ENCODE assay signal across 21 cellular contexts in genomic region chr15:85671156-85671555, GRCh38.
DNase-seq lines count a peak whose midpoint lies in the region; ATAC-seq, FAIRE-seq and TF ChIP-seq lines count a peak whose summit lies in the region.
"Had no signal": no experiment of that assay in that cellular context is flagged by ENCODE, and none has a peak within 500 bp of the region (broad histone marks: within the 10 kb centered on the region; RNA-seq: fewer than 3 reads in every experiment).

No MANE protein-coding gene starts in this region.

- H4K8ac ChIP-seq in H9 (replicated peaks; ENCODE audit: insufficient read length, low read depth, low read length), result no peak overlapping the region

- H3K4me3 ChIP-seq in HepG2 (replicated peaks in 1 of 3; ENCODE audit: insufficient read depth in 1 of 3, low read depth in 2 of 3, low read length in 3 of 3) (no peak overlapping the region), smooth muscle cell (no peak overlapping the region)
- H3K4me3 ChIP-seq: prostate gland had no signal

- H3K27ac ChIP-seq in CD4-positive, alpha-beta T cell (ENCODE audit: low read depth, low read length), result no peak overlapping the region
- no peak overlapping the region for H3K27ac ChIP-seq in HepG2 (ENCODE audit: extremely low read length, insufficient read depth, low read length)
- H3K27ac ChIP-seq in smooth muscle cell (ENCODE audit: low read depth), result peak overlapping the region; percentile 100
- no peak overlapping the region for H3K27ac ChIP-seq in H9 (ENCODE audit: insufficient read length, low read depth, low read length)

- CTCF ChIA-PET in CD4-positive, alpha-beta T cell (lab: Charles Lee), result no interaction called here
- CTCF ChIA-PET in HepG2 (lab: Yijun Ruan, JAX; ENCODE audit: low intra/inter-chr PET ratio, low total read pairs), result no interaction called here

- ATAC-seq in CD4-positive, alpha-beta T cell (ENCODE audit: poor library complexity), result no peak
- ATAC-seq in activated T-helper 17 cell treated with anti-CD3 and anti-CD28 coated beads, Interleukin-2, amount 50 U/mL, for 72 hours (replicated peaks), result no peak
- ATAC-seq in HepG2, result no peak

- POLR2A ChIA-PET in CD4-positive, alpha-beta T cell (lab: Charles Lee), result no interaction called here
- POLR2A ChIA-PET in HepG2 (lab: Yijun Ruan, JAX), result no interaction called here

- H3K9me3 ChIP-seq in CD4-positive, alpha-beta T cell (ENCODE audit: control insufficient read depth, low read length), result no peaks in the 10 kb centered on the region
- no peaks in the 10 kb centered on the region for H3K9me3 ChIP-seq in HepG2 (ENCODE audit: low read length)
- H3K9me3 ChIP-seq in smooth muscle cell (replicated peaks; ENCODE audit: low read depth), result no peaks in the 10 kb centered on the region
- no peaks in the 10 kb centered on the region for H3K9me3 ChIP-seq in H9 (ENCODE audit: control insufficient read depth, low read depth, low read length)
- H3K9me3 ChIP-seq: prostate gland had no signal

- H2BK120ac ChIP-seq in H9 (ENCODE audit: low read depth, low read length, poor library complexity, severe bottlenecking), result no peak overlapping the region

- no peak for DNase-seq in CD4-positive, alpha-beta T cell
- no peak for DNase-seq in HepG2 (ENCODE audit: low spot score)
- no peak for DNase-seq in smooth muscle cell (lab: John Stamatoyannopoulos, UW; ENCODE audit: unreplicated experiment)
- no peak for DNase-seq in NCI-H146 treated with DMSO at 0.1 percent for 48 hours (lab: John Stamatoyannopoulos, UW; ENCODE audit: unreplicated experiment)
- no peak for DNase-seq in H9
- no peak for DNase-seq in nephron progenitor cell
- DNase-seq in NCI-H1092 (lab: John Stamatoyannopoulos, UW), result no peak
- DNase-seq: activated CD4-positive, alpha-beta T cell treated with anti-CD3 and anti-CD28 coated beads, Interleukin-2, amount 50 U/mL, for 4 hours; AML-193; effector CD8-positive, alpha-beta T cell; foreskin melanocyte; GOT3; NCI-H2107; NK-92 treated with Interleukin-12 subunit alpha and Interleukin-12 subunit beta, amount 100 ng/mL, for 24 hours; SHP77 treated with DMSO at 0.1 percent for 48 hours; stimulated activated CD4-positive, alpha-beta T cell treated with anti-CD3 and anti-CD28 coated beads, Interleukin-2, amount 100 ng/mL, for 24 hours; stimulated activated CD8-positive, alpha-beta memory T cell treated with anti-CD3 and anti-CD28 coated beads, Interleukin-4, amount 100 ng/mL, for 48 hours; T1000 had no signal

- no peak overlapping the region for H3K4me3 Mint-ChIP-seq in CD4-positive, alpha-beta T cell
- H3K4me3 Mint-ChIP-seq in activated T-helper 17 cell treated with anti-CD3 and anti-CD28 coated beads, Interleukin-2, amount 50 U/mL, for 72 hours, result no peak overlapping the region
- H3K4me3 Mint-ChIP-seq in H9 (no peak overlapping the region), nephron progenitor cell (no peak overlapping the region)

- H3K23ac ChIP-seq in H9 (ENCODE audit: insufficient read length, low read depth, low read length), result no peak overlapping the region

- H3K9ac ChIP-seq in HepG2 (ENCODE audit: insufficient read depth, low read depth, low read length) (no peak overlapping the region), smooth muscle cell (ENCODE audit: low read depth) (no peak overlapping the region), H9 (ENCODE audit: extremely low read depth, insufficient read length, low read length) (no peak overlapping the region)

- no peak for TF ChIP-seq RAD21 in HepG2 (CRISPR knock-in tag; IDR thresholded peaks at IDR 0.05)

- no peak overlapping the region for H2AK5ac ChIP-seq in H9 (ENCODE audit: insufficient read length, low read length)

- no peak for TF ChIP-seq POLR2A in HepG2 (IDR thresholded peaks at IDR 0.05; ENCODE audit: insufficient read depth in 1 of 2, low read depth in 2 of 2, low read length in 2 of 2)

- H3K4me1 Mint-ChIP-seq in CD4-positive, alpha-beta T cell (ENCODE audit: low read depth), result peaks cover 26% of the 10 kb centered on the region
- H3K4me1 Mint-ChIP-seq in activated T-helper 17 cell treated with anti-CD3 and anti-CD28 coated beads, Interleukin-2, amount 50 U/mL, for 72 hours, result peaks cover 23% of the 10 kb centered on the region
- no peaks in the 10 kb centered on the region for H3K4me1 Mint-ChIP-seq in H9
- H3K4me1 Mint-ChIP-seq in nephron progenitor cell, result peaks cover 8% of the 10 kb centered on the region

- H3K27ac Mint-ChIP-seq in CD4-positive, alpha-beta T cell, result peak overlapping the region; percentile 40
- peak overlapping the region; percentile 81 for H3K27ac Mint-ChIP-seq in activated T-helper 17 cell treated with anti-CD3 and anti-CD28 coated beads, Interleukin-2, amount 50 U/mL, for 72 hours
- H3K27ac Mint-ChIP-seq in H9, result 0 out of 7 replicates have a peak overlapping the region, but pooled peaks of 1 of the 3 experiments have one; percentile 29
- H3K27ac Mint-ChIP-seq in nephron progenitor cell, result no peak overlapping the region
- H3K27ac Mint-ChIP-seq: activated T-helper 2 cell treated with anti-CD3 and anti-CD28 coated beads, Interferon-gamma antibody, Interleukin-2, Interleukin-4, amounts not matched to agents 10 μg/mL and 5 μg/mL and 100 μg/mL, durations not matched to agents 14 hours and 24 hours and 36 hours had no signal

- intact Hi-C loops in CD4-positive, alpha-beta T cell (cut with DNase I, micrococcal nuclease), result loop anchor here in 1 of 2 experiments (5.0 kb wide), 1 partner anchor 129 kb away; no protein-coding TSS in a partner anchor
- intact Hi-C loops in HepG2 (cut with micrococcal nuclease; ENCODE audit: unreplicated experiment), result no loop called here

- no peak overlapping the region for H3T11ph ChIP-seq in H9 (ENCODE audit: low read length)

- H3K27me3 Mint-ChIP-seq in CD4-positive, alpha-beta T cell, result no peaks in the 10 kb centered on the region
- H3K27me3 Mint-ChIP-seq in activated T-helper 17 cell treated with anti-CD3 and anti-CD28 coated beads, Interleukin-2, amount 50 U/mL, for 72 hours, result no peaks in the 10 kb centered on the region
- H3K27me3 Mint-ChIP-seq in H9 (ENCODE audit: low read depth), result no peaks in the 10 kb centered on the region
- no peaks in the 10 kb centered on the region for H3K27me3 Mint-ChIP-seq in nephron progenitor cell (ENCODE audit: low read depth, poor library complexity)

- no peak overlapping the region for H3K14ac ChIP-seq in H9 (ENCODE audit: insufficient read depth, low read length)

- H3K4me2 ChIP-seq in HepG2 (ENCODE audit: low read depth, low read length) (no peak overlapping the region), smooth muscle cell (no peak overlapping the region), H9 (ENCODE audit: insufficient read depth, insufficient read length, low read length) (no peak overlapping the region)

- H2AFZ ChIP-seq in HepG2 (ENCODE audit: low read length), result no peak overlapping the region
- no peak overlapping the region for H2AFZ ChIP-seq in smooth muscle cell (ENCODE audit: low read depth)
- no peak overlapping the region for H2AFZ ChIP-seq in H9 (ENCODE audit: low read length)

- WGBS in HepG2 (ENCODE audit: low lambda C conversion rate), result 97% methylated on average over 1 of the region's 1 CpG
- 97% methylated on average over 1 of the region's 1 CpG for WGBS in smooth muscle cell (ENCODE audit: low lambda C conversion rate)
- no CpG with 5 or more reads among the region's 1 CpG for WGBS in H9 (ENCODE audit: extremely low coverage, insufficient read length, low lambda C conversion rate)

- H3K79me2 ChIP-seq in HepG2 (ENCODE audit: insufficient read depth, low read length) (no peaks in the 10 kb centered on the region), smooth muscle cell (ENCODE audit: low read depth) (peaks cover 28% of the 10 kb centered on the region), H9 (ENCODE audit: insufficient read depth, low read length) (no peaks in the 10 kb centered on the region)

- H4K91ac ChIP-seq in H9 (ENCODE audit: insufficient read length, low read depth, low read length), result no peak overlapping the region

- H3K9me3 Mint-ChIP-seq in CD4-positive, alpha-beta T cell, result no peaks in the 10 kb centered on the region
- peaks cover 3% of the 10 kb centered on the region for H3K9me3 Mint-ChIP-seq in activated T-helper 17 cell treated with anti-CD3 and anti-CD28 coated beads, Interleukin-2, amount 50 U/mL, for 72 hours
- H3K9me3 Mint-ChIP-seq in H9 (no peaks in the 10 kb centered on the region), nephron progenitor cell (peaks cover 3% of the 10 kb centered on the region)
- H3K9me3 Mint-ChIP-seq: activated T-helper 2 cell treated with anti-CD3 and anti-CD28 coated beads, Interferon-gamma antibody, Interleukin-2, Interleukin-4, amounts not matched to agents 10 μg/mL and 5 μg/mL and 100 μg/mL, durations not matched to agents 14 hours and 24 hours and 36 hours had no signal

- in situ Hi-C loops in HepG2 (cut with HindIII; ENCODE audit: extremely low pct_ligation_motif_present, low pct_unique_long_range_greater_than_20kb), result no loop called here

- no peaks in the 10 kb centered on the region for H3K27me3 ChIP-seq in CD4-positive, alpha-beta T cell (ENCODE audit: control insufficient read depth, insufficient read depth, low read length)
- no peaks in the 10 kb centered on the region for H3K27me3 ChIP-seq in HepG2 (ENCODE audit: control insufficient read depth in 1 of 2, insufficient read depth in 2 of 2, low read length in 2 of 2)
- no peaks in the 10 kb centered on the region for H3K27me3 ChIP-seq in smooth muscle cell (ENCODE audit: low read depth)
- H3K27me3 ChIP-seq in H9 (ENCODE audit: insufficient read depth, low read length), result no peaks in the 10 kb centered on the region

- H3K4ac ChIP-seq in H9 (ENCODE audit: low read depth, low read length), result no peak overlapping the region

- no peak for TF ChIP-seq CTCF in CD4-positive, alpha-beta T cell (IDR thresholded peaks at IDR 0.05)
- no peak for TF ChIP-seq CTCF in HepG2 (CRISPR knock-in tag; IDR thresholded peaks at IDR 0.05)
- no peak for TF ChIP-seq CTCF in smooth muscle cell (IDR thresholded peaks at IDR 0.05; ENCODE audit: borderline replicate concordance, insufficient read depth, poor library complexity, severe bottlenecking)
- no peak for TF ChIP-seq CTCF in H9 (conservative IDR thresholded peaks at IDR 0.05)
- no peak for TF ChIP-seq CTCF in nephron progenitor cell (IDR thresholded peaks at IDR 0.05)

- peaks cover 85% of the 10 kb centered on the region for H3K36me3 Mint-ChIP-seq in CD4-positive, alpha-beta T cell (ENCODE audit: low read depth)
- H3K36me3 Mint-ChIP-seq in activated T-helper 17 cell treated with anti-CD3 and anti-CD28 coated beads, Interleukin-2, amount 50 U/mL, for 72 hours (ENCODE audit: low read depth), result peaks cover 95% of the 10 kb centered on the region
- H3K36me3 Mint-ChIP-seq in H9 (ENCODE audit: insufficient read depth in 1 of 3, low read depth in 3 of 3), result peaks cover 3 to 34% (median 27%) of the 10 kb centered on the region in 3 experiments; a peak in 5 of 7 replicates
- H3K36me3 Mint-ChIP-seq in nephron progenitor cell (ENCODE audit: low read depth), result peaks cover 69% of the 10 kb centered on the region

- H4K20me1 ChIP-seq in HepG2 (ENCODE audit: insufficient read depth, low read length) (no peaks in the 10 kb centered on the region), smooth muscle cell (ENCODE audit: low read depth) (no peaks in the 10 kb centered on the region), H9 (ENCODE audit: control insufficient read depth, insufficient read depth, insufficient read length) (no peaks in the 10 kb centered on the region)

- no peak for FAIRE-seq in HepG2 (lab: Jason Lieb, UNC)

- H3K56ac ChIP-seq in H9 (ENCODE audit: insufficient read length, low read depth, low read length), result no peak overlapping the region

- no peak overlapping the region for H2BK12ac ChIP-seq in H9 (ENCODE audit: insufficient read length, low read depth, low read length)

- no peaks in the 10 kb centered on the region for H3K23me2 ChIP-seq in H9 (ENCODE audit: insufficient read length, low read depth, low read length, poor library complexity, severe bottlenecking)

- H3K18ac ChIP-seq in H9 (ENCODE audit: insufficient read length, low read depth, low read length), result no peak overlapping the region

- BruUV-seq in HepG2 (replicated peaks; lab: Mats Ljungman, UMichigan), result no TSS peak

- no peak overlapping the region for H2BK5ac ChIP-seq in H9 (ENCODE audit: insufficient read length, low read length)

- no peak overlapping the region for H2BK15ac ChIP-seq in H9 (ENCODE audit: low read depth, low read length)

- peaks cover 26% of the 10 kb centered on the region for H3F3A ChIP-seq in smooth muscle cell (ENCODE audit: low read depth)

- no peak overlapping the region for H2BK20ac ChIP-seq in H9 (ENCODE audit: low read depth, low read length, poor library complexity, severe bottlenecking)

- H4K5ac ChIP-seq in H9 (ENCODE audit: insufficient read length, low read depth, low read length), result no peak overlapping the region

- H3K36me3 ChIP-seq in HepG2 (replicated peaks in 1 of 2; ENCODE audit: control insufficient read depth in 1 of 2, insufficient read depth in 2 of 2, low read length in 2 of 2), result peaks cover 1 to 18% of the 10 kb centered on the region in 2 experiments; a peak in 2 of 5 replicates
- peaks cover 7% of the 10 kb centered on the region for H3K36me3 ChIP-seq in smooth muscle cell (ENCODE audit: low read depth)
- H3K36me3 ChIP-seq: prostate gland had no signal

- peaks cover 25% of the 10 kb centered on the region for H3K4me1 ChIP-seq in HepG2 (ENCODE audit: insufficient read depth, low read length)
- H3K4me1 ChIP-seq in smooth muscle cell (ENCODE audit: low read depth), result peaks cover 5% of the 10 kb centered on the region
- no peaks in the 10 kb centered on the region for H3K4me1 ChIP-seq in H9 (ENCODE audit: insufficient read depth, low read length)
- H3K4me1 ChIP-seq: prostate gland had no signal

- no peaks in the 10 kb centered on the region for H3K79me1 ChIP-seq in H9 (ENCODE audit: insufficient read depth, low read depth, low read length, poor library complexity, severe bottlenecking)

- TF ChIP-seq EP300 in HepG2 (IDR thresholded peaks at IDR 0.05; ENCODE audit: low read depth in 2 of 2, low read length in 2 of 2), result no peak
- TF ChIP-seq EP300 in HepG2 (CRISPR knock-in tag; IDR thresholded peaks at IDR 0.05; ENCODE audit: borderline replicate concordance), result no peak
